In the genomic region with DNA sequence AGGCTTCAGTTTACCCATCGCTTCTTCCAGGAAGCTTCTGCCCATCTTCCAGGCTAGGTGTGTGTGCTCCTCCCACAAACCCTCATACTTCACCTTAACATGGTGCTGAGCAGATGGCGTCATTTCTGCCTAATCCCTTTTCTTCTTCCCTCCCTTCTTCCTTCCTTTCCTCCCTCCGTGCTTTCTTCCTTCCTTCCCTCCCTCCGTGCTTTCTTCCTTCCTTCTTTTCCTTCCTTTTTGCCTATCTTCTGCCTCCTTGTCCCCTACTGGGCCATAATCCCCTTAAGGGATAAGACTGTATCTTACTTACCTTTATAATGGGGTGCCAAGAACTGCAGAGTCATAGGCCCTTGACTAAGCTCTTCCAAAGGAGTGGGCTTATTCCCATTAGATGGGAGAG, we compare ENCODE assay signal across 1 cellular context.
TF ChIP-seq lines count a peak whose summit lies in the region.

No MANE protein-coding gene starts in this region.

TF ChIP-seq in HepG2, 621 proteins besides CTCF, POLR2A, EP300 and RAD21 (continued from another document):
- TF ChIP-seq ZNF644 (CRISPR knock-in tag; IDR thresholded peaks at IDR 0.05; ENCODE audit: low read depth) (no peak), KAT7 (CRISPR knock-in tag; IDR thresholded peaks at IDR 0.05; ENCODE audit: borderline replicate concordance) (no peak), PLRG1 (conservative IDR thresholded peaks at IDR 0.05) (0 out of 2 replicates have a peak, but pooled peaks have one; percentile 51), ELF3 (CRISPR knock-in tag; IDR thresholded peaks at IDR 0.05) (no peak), ZNF282 (IDR thresholded peaks at IDR 0.05; ENCODE audit: partially characterized antibody) (peak; percentile 48), IKZF4 (CRISPR knock-in tag; IDR thresholded peaks at IDR 0.05; ENCODE audit: borderline replicate concordance, low read depth, not compliant biosample characterization) (no peak), PPARG (CRISPR knock-in tag; conservative IDR thresholded peaks at IDR 0.05) (no peak), NRL (CRISPR knock-in tag; IDR thresholded peaks at IDR 0.05; ENCODE audit: borderline replicate concordance) (no peak), ZC3H4 (CRISPR knock-in tag; IDR thresholded peaks at IDR 0.05; ENCODE audit: borderline replicate concordance) (no peak), ZSCAN20 (CRISPR knock-in tag; IDR thresholded peaks at IDR 0.05; ENCODE audit: borderline replicate concordance) (no peak), FOXK2 (IDR thresholded peaks at IDR 0.05) (0 out of 2 replicates have a peak, but pooled peaks have one; percentile 44)
- TF ChIP-seq, protein P1, sequence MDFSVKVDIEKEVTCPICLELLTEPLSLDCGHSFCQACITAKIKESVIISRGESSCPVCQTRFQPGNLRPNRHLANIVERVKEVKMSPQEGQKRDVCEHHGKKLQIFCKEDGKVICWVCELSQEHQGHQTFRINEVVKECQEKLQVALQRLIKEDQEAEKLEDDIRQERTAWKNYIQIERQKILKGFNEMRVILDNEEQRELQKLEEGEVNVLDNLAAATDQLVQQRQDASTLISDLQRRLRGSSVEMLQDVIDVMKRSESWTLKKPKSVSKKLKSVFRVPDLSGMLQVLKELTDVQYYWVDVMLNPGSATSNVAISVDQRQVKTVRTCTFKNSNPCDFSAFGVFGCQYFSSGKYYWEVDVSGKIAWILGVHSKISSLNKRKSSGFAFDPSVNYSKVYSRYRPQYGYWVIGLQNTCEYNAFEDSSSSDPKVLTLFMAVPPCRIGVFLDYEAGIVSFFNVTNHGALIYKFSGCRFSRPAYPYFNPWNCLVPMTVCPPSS (IDR thresholded peaks at IDR 0.05), result 0 out of 2 replicates have a peak, but pooled peaks have one; percentile 52
- TF ChIP-seq, protein P2, sequence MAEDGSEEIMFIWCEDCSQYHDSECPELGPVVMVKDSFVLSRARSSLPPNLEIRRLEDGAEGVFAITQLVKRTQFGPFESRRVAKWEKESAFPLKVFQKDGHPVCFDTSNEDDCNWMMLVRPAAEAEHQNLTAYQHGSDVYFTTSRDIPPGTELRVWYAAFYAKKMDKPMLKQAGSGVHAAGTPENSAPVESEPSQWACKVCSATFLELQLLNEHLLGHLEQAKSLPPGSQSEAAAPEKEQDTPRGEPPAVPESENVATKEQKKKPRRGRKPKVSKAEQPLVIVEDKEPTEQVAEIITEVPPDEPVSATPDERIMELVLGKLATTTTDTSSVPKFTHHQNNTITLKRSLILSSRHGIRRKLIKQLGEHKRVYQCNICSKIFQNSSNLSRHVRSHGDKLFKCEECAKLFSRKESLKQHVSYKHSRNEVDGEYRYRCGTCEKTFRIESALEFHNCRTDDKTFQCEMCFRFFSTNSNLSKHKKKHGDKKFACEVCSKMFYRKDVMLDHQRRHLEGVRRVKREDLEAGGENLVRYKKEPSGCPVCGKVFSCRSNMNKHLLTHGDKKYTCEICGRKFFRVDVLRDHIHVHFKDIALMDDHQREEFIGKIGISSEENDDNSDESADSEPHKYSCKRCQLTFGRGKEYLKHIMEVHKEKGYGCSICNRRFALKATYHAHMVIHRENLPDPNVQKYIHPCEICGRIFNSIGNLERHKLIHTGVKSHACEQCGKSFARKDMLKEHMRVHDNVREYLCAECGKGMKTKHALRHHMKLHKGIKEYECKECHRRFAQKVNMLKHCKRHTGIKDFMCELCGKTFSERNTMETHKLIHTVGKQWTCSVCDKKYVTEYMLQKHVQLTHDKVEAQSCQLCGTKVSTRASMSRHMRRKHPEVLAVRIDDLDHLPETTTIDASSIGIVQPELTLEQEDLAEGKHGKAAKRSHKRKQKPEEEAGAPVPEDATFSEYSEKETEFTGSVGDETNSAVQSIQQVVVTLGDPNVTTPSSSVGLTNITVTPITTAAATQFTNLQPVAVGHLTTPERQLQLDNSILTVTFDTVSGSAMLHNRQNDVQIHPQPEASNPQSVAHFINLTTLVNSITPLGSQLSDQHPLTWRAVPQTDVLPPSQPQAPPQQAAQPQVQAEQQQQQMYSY (CRISPR knock-in tag; IDR thresholded peaks at IDR 0.05), result no peak
